In the genomic region with DNA sequence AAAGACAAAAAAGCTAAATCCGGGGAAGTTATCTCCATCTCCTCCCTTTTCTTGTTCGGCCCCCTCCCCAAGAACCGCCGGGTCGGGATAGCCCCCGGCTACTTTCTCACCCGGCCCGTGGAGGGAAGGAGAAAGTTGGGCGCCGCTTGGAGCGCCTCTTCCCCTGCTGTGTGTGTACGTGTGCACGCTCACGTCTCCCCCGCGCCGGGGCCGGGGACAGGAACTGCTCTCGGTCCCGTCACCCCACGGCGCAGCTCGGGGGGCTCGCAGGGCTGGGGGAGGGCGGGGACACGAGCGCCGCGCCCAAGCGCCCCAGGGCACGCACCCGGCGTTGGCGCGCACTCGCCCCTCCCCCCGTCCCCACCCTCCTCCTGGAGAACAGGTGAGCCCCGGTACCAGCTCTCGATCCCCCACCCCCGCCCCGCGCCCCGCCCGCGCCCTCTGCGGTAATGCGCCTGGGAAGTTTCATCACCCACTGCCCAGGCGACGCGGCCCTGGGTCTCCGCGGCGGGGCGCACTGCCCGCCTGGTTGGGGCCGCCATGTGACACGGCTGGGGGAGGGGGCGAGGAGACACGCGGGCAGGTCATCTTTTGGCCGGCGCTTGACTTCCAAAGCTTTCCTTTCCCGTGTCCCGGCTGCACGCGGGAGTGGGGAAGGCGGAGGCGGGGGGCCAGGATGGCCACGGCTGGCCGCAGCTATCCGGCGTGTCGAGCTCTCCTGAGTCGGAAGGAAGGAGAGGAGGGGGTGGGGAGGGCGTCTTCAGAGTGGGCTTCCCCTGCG, we compare ENCODE assay signal across 9 cellular contexts. TPM values are rescaled to one million over a fixed set of nuclear protein-coding genes. Genes with fewer than 3 reads are reported as not detected.
DNase-seq lines count a peak whose midpoint lies in the region; ATAC-seq and TF ChIP-seq lines count a peak whose summit lies in the region.
"Had no signal": no experiment of that assay in that cellular context is flagged by ENCODE, and none has a peak within 500 bp of the region (broad histone marks: within the 10 kb centered on the region; RNA-seq: fewer than 3 reads in every experiment).

No MANE protein-coding gene starts in this region.

- CTCF ChIA-PET in T-cell (lab: Charles Lee) = interaction anchor here in 1 of 2 donors (0.6 kb wide), 2 partner anchors 9 to 301 kb away, joined by 3 to 10 read pairs; no protein-coding TSS in a partner anchor

- peak overlapping the region; percentile 87 for H3K9ac ChIP-seq in skeletal muscle satellite cell (ENCODE audit: low read depth, low read length)

- ATAC-seq in HG03066 (IDR thresholded peaks at IDR 0.05; ENCODE audit: low read depth, unreplicated experiment) (peak; percentile 40), T-cell (replicated peaks in 1 of 4) (no peak)

- H3K9me3 Mint-ChIP-seq in T-cell = no peaks in the 10 kb centered on the region

- H3K36me3 ChIP-seq in skeletal muscle satellite cell (ENCODE audit: insufficient read depth, low read length) = peaks cover 34% of the 10 kb centered on the region

- no peak for TF ChIP-seq CTCF in fibroblast of mammary gland (conservative IDR thresholded peaks at IDR 0.05; ENCODE audit: control insufficient read depth, insufficient read depth, low read depth, low read length)

- DNase-seq in NCI-H1105 (lab: John Stamatoyannopoulos, UW) (peak; percentile 28), NCI-H1105 treated with DMSO at 0.1 percent for 48 hours (lab: John Stamatoyannopoulos, UW) (no peak), T-cell (no peak), fibroblast of mammary gland (ENCODE audit: low read depth) (no peak), D341Med (ENCODE audit: low spot score) (no peak)
- no peak for DNase-seq in stimulated activated naive CD4-positive, alpha-beta T cell treated with Interleukin-2 at 50 U/mL for 16 hours (lab: John Stamatoyannopoulos, UW)

- H3K4me3 ChIP-seq in fibroblast of mammary gland (ENCODE audit: control insufficient read depth, low read depth, low read length) (peak overlapping the region; percentile 58), skeletal muscle satellite cell (ENCODE audit: low read length) (peak overlapping the region; percentile 96)

- peaks cover 42% of the 10 kb centered on the region for H3K4me1 ChIP-seq in skeletal muscle satellite cell (ENCODE audit: control insufficient read depth, insufficient read depth, low read length)

- H3K27me3 ChIP-seq in skeletal muscle satellite cell (ENCODE audit: control insufficient read depth, insufficient read depth, low read length) = no peaks in the 10 kb centered on the region

- no peaks in the 10 kb centered on the region for H3K9me3 ChIP-seq in skeletal muscle satellite cell (replicated peaks; ENCODE audit: low read length)

- H3K4me3 Mint-ChIP-seq in T-cell = peak overlapping the region; percentile 21 to 62 (median 44)
- H3K4me3 Mint-ChIP-seq: B cell had no signal

- POLR2A ChIA-PET in T-cell (lab: Charles Lee) = no interaction called here

- H3K27me3 Mint-ChIP-seq in T-cell = peaks cover 52 to 70% of the 10 kb centered on the region in 2 donors

- no peak overlapping the region for H3K27ac Mint-ChIP-seq in T-cell
- H3K27ac Mint-ChIP-seq: B cell had no signal

- H3K36me3 Mint-ChIP-seq in T-cell = no peaks in the 10 kb centered on the region

- H3K4me1 Mint-ChIP-seq in T-cell = peaks cover 20 to 28% (median 27%) of the 10 kb centered on the region in 3 donors

- H3K4me2 ChIP-seq in skeletal muscle satellite cell (ENCODE audit: low read length) = peak overlapping the region; percentile 95

RNA-seq across cellular contexts. Expression of a gene that starts 1.3 kb away (rescaled TPM):
- 1 to 10 TPM in 2 of 5 donors, under 1 TPM in 1, not detected in 2; 0.47 to 1.2 (median 1.1) TPM for total RNA-seq in T-cell
- total RNA-seq in skeletal muscle satellite cell (2012; rRNA removed) = 104 and 125 TPM in 2 replicates
- total RNA-seq: B cell had no signal
